ENCODE assay signal across 1 cellular context in the genomic region with DNA sequence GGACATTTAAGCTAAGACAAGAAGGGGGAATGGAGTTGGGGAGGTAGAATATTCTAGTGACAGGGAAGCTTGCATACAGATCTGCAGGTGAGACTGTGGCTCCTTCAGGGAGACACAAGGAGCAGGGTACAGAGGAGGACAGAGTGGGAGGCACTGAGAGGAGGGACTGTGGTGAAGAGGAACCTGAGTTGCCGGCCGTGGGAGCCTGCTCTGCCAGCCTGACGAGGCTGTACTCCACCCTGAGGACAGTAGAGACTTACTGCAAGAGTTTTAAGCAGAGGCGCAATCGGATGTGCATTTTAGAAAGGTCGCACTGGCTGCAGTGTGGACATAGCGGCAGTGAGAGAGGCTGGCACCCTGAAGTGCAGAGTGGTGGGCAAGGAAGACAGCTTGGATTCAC.
TF ChIP-seq lines count a peak whose summit lies in the region.

No MANE protein-coding gene starts in this region.

TF ChIP-seq in IMR-90, 13 proteins besides CTCF, POLR2A, EP300 and RAD21 (continued from another document):
- TF ChIP-seq SMC3 (IDR thresholded peaks at IDR 0.05; ENCODE audit: low read depth, low read length): no peak
- no peak for TF ChIP-seq RCOR1 (IDR thresholded peaks at IDR 0.05; ENCODE audit: insufficient replicate concordance, low read length)
- TF ChIP-seq, protein P1, sequence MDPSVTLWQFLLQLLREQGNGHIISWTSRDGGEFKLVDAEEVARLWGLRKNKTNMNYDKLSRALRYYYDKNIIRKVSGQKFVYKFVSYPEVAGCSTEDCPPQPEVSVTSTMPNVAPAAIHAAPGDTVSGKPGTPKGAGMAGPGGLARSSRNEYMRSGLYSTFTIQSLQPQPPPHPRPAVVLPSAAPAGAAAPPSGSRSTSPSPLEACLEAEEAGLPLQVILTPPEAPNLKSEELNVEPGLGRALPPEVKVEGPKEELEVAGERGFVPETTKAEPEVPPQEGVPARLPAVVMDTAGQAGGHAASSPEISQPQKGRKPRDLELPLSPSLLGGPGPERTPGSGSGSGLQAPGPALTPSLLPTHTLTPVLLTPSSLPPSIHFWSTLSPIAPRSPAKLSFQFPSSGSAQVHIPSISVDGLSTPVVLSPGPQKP (IDR thresholded peaks at IDR 0.05; ENCODE audit: borderline replicate concordance, low read depth, low read length): no peak
- TF ChIP-seq BHLHE40 (IDR thresholded peaks at IDR 0.05; ENCODE audit: low read depth, low read length): no peak
- TF ChIP-seq CHD1 (IDR thresholded peaks at IDR 0.05; ENCODE audit: low read depth, low read length): no peak
- no peak for TF ChIP-seq RFX5 (IDR thresholded peaks at IDR 0.05; ENCODE audit: low read depth, low read length)
- no peak for TF ChIP-seq MXI1 (IDR thresholded peaks at IDR 0.05; ENCODE audit: borderline replicate concordance, low read depth, low read length)
- TF ChIP-seq MAZ (IDR thresholded peaks at IDR 0.05; ENCODE audit: borderline replicate concordance, low read depth, low read length): no peak
- no peak for TF ChIP-seq FOS (IDR thresholded peaks at IDR 0.05; ENCODE audit: low read depth, low read length)
- TF ChIP-seq NFE2L2 (IDR thresholded peaks at IDR 0.05; ENCODE audit: low read depth, low read length): no peak
- TF ChIP-seq MAFK (IDR thresholded peaks at IDR 0.05; ENCODE audit: low read depth, low read length): no peak
